In genomic region chr1:202086579-202087350, GRCh38 we compare ENCODE assay signal across 14 cellular contexts. TPM values are rescaled to one million over a fixed set of nuclear protein-coding genes. Genes with fewer than 3 reads are reported as not detected.
DNase-seq lines count a peak whose midpoint lies in the region; ATAC-seq and TF ChIP-seq lines count a peak whose summit lies in the region.
"Had no signal": no experiment of that assay in that cellular context is flagged by ENCODE, and none has a peak within 500 bp of the region (broad histone marks: within the 10 kb centered on the region; RNA-seq: fewer than 3 reads in every experiment).

No MANE protein-coding gene starts in this region.

- H3K4me3 Mint-ChIP-seq in neural progenitor cell (no peak overlapping the region), HFFc6 (no peak overlapping the region)
- H3K4me3 Mint-ChIP-seq in stimulated activated naive B cell treated with anti-CD40 and anti-IgM and Interleukin-4, amounts not matched to agents 10 μg/mL and 1 μg/mL and 100 μg/mL, for 72 hours = no peak overlapping the region
- H3K4me3 Mint-ChIP-seq: activated naive CD4-positive, alpha-beta T cell treated with anti-CD3 and anti-CD28 coated beads, Interleukin-2, amount 10 ng/mL, durations not matched to agents 7 days and 5 days; naive thymus-derived CD8-positive, alpha-beta T cell; stimulated activated naive CD8-positive, alpha-beta T cell treated with anti-CD3 and anti-CD28 coated beads, Interleukin-15, Interleukin-2, amounts not matched to agents 100 ng/mL and 50 ng/mL, for 24 hours had no signal

- H2AFZ ChIP-seq in neural progenitor cell (replicated peaks) = peak overlapping the region; percentile 86

- peaks cover 24% of the 10 kb centered on the region for H3F3A ChIP-seq in neural progenitor cell (ENCODE audit: low read depth)

- DNase-seq in DMS153 treated with DMSO at 0.1 percent for 48 hours (lab: John Stamatoyannopoulos, UW; ENCODE audit: unreplicated experiment) = peak; percentile 46
- DNase-seq in MG63 = peak; percentile 17
- DNase-seq in neural progenitor cell (ENCODE audit: low spot score) = no peak
- DNase-seq in HFFc6 = no peak
- no peak for DNase-seq in stimulated activated naive B cell treated with anti-CD40 and anti-IgM and Interleukin-4, amounts not matched to agents 10 μg/mL and 1 μg/mL and 100 μg/mL, for 72 hours
- no peak for DNase-seq in OCI-M1 (lab: John Stamatoyannopoulos, UW)
- DNase-seq in NCI-H2227 (lab: John Stamatoyannopoulos, UW; ENCODE audit: unreplicated experiment) = no peak
- DNase-seq: activated CD4-positive, alpha-beta T cell treated with anti-CD3 and anti-CD28 coated beads, Interleukin-2, amount 50 U/mL, for 4 hours; activated naive CD4-positive, alpha-beta T cell treated with anti-CD3 and anti-CD28 coated beads, Interleukin-2, amount 10 ng/mL, durations not matched to agents 7 days and 5 days; dermis blood vessel endothelial cell; naive thymus-derived CD8-positive, alpha-beta T cell; NCI-H2171 had no signal

- no peak for TF ChIP-seq CTCF in neural progenitor cell (IDR thresholded peaks at IDR 0.05)
- TF ChIP-seq CTCF in HFFc6 (IDR thresholded peaks at IDR 0.05) = no peak

- no peaks in the 10 kb centered on the region for H4K20me1 ChIP-seq in neural progenitor cell (ENCODE audit: low read depth)

- H3K9ac ChIP-seq in duodenal mucosa (ENCODE audit: low read depth in 1 of 2, low read length in 2 of 2) = peak overlapping the region; percentile 9 to 63
- H3K9ac ChIP-seq in neural progenitor cell = no peak overlapping the region

- H3K36me3 Mint-ChIP-seq in neural progenitor cell = no peaks in the 10 kb centered on the region
- H3K36me3 Mint-ChIP-seq in HFFc6 (ENCODE audit: low read depth) = no peaks in the 10 kb centered on the region
- no peaks in the 10 kb centered on the region for H3K36me3 Mint-ChIP-seq in stimulated activated naive B cell treated with anti-CD40 and anti-IgM and Interleukin-4, amounts not matched to agents 10 μg/mL and 1 μg/mL and 100 μg/mL, for 72 hours
- H3K36me3 Mint-ChIP-seq: activated naive CD4-positive, alpha-beta T cell treated with anti-CD3 and anti-CD28 coated beads, Interleukin-2, amount 10 ng/mL, durations not matched to agents 7 days and 5 days; naive thymus-derived CD8-positive, alpha-beta T cell had no signal

- peaks cover 33 to 45% of the 10 kb centered on the region in 2 donors for H3K4me1 ChIP-seq in duodenal mucosa (ENCODE audit: control insufficient read depth in 1 of 2, insufficient read depth in 2 of 2, low read length in 2 of 2)
- peaks cover 32% of the 10 kb centered on the region for H3K4me1 ChIP-seq in neural progenitor cell

- no peaks in the 10 kb centered on the region for H3K9me3 Mint-ChIP-seq in neural progenitor cell
- H3K9me3 Mint-ChIP-seq in HFFc6 = no peaks in the 10 kb centered on the region
- no peaks in the 10 kb centered on the region for H3K9me3 Mint-ChIP-seq in stimulated activated naive B cell treated with anti-CD40 and anti-IgM and Interleukin-4, amounts not matched to agents 10 μg/mL and 1 μg/mL and 100 μg/mL, for 72 hours
- H3K9me3 Mint-ChIP-seq: activated naive CD4-positive, alpha-beta T cell treated with anti-CD3 and anti-CD28 coated beads, Interleukin-2, amount 10 ng/mL, durations not matched to agents 7 days and 5 days; naive thymus-derived CD8-positive, alpha-beta T cell; stimulated activated naive CD8-positive, alpha-beta T cell treated with anti-CD3 and anti-CD28 coated beads, Interleukin-15, Interleukin-2, amounts not matched to agents 100 ng/mL and 50 ng/mL, for 24 hours had no signal

- H3K27ac Mint-ChIP-seq in neural progenitor cell = peak overlapping the region; percentile 15
- no peak overlapping the region for H3K27ac Mint-ChIP-seq in HFFc6
- no peak overlapping the region for H3K27ac Mint-ChIP-seq in stimulated activated naive B cell treated with anti-CD40 and anti-IgM and Interleukin-4, amounts not matched to agents 10 μg/mL and 1 μg/mL and 100 μg/mL, for 72 hours
- H3K27ac Mint-ChIP-seq: activated naive CD4-positive, alpha-beta T cell treated with anti-CD3 and anti-CD28 coated beads, Interleukin-2, amount 10 ng/mL, durations not matched to agents 7 days and 5 days; stimulated activated naive CD8-positive, alpha-beta T cell treated with anti-CD3 and anti-CD28 coated beads, Interleukin-15, Interleukin-2, amounts not matched to agents 100 ng/mL and 50 ng/mL, for 24 hours had no signal

- H3K27ac ChIP-seq in duodenal mucosa (ENCODE audit: low read depth, low read length) = peak overlapping the region; percentile 90
- H3K27ac ChIP-seq in neural progenitor cell = no peak overlapping the region

- no peak overlapping the region for H3K4me3 ChIP-seq in MG63
- H3K4me3 ChIP-seq in duodenal mucosa (ENCODE audit: low read depth in 1 of 2, low read length in 2 of 2) = no peak overlapping the region
- no peak overlapping the region for H3K4me3 ChIP-seq in neural progenitor cell

- H3K9me3 ChIP-seq in MG63 (no peaks in the 10 kb centered on the region), duodenal mucosa (ENCODE audit: control insufficient read depth in 1 of 2, low read length in 2 of 2) (no peaks in the 10 kb centered on the region), neural progenitor cell (ENCODE audit: low read depth) (no peaks in the 10 kb centered on the region)

- H3K27me3 ChIP-seq in MG63 = no peaks in the 10 kb centered on the region
- no peaks in the 10 kb centered on the region for H3K27me3 ChIP-seq in duodenal mucosa (ENCODE audit: control insufficient read depth in 1 of 2, insufficient read depth in 2 of 2, low read length in 2 of 2)
- no peaks in the 10 kb centered on the region for H3K27me3 ChIP-seq in neural progenitor cell

- peak overlapping the region; percentile 59 for H3K4me2 ChIP-seq in neural progenitor cell

- H3K79me2 ChIP-seq in neural progenitor cell (ENCODE audit: low read depth) = no peaks in the 10 kb centered on the region

- peaks cover 9% of the 10 kb centered on the region for H3K27me3 Mint-ChIP-seq in neural progenitor cell (ENCODE audit: insufficient read depth, low read depth)
- H3K27me3 Mint-ChIP-seq in HFFc6 (ENCODE audit: insufficient read depth) = peaks cover 29% of the 10 kb centered on the region
- H3K27me3 Mint-ChIP-seq in stimulated activated naive B cell treated with anti-CD40 and anti-IgM and Interleukin-4, amounts not matched to agents 10 μg/mL and 1 μg/mL and 100 μg/mL, for 72 hours = peaks cover 18 to 28% of the 10 kb centered on the region in 2 donors
- H3K27me3 Mint-ChIP-seq: stimulated activated naive CD8-positive, alpha-beta T cell treated with anti-CD3 and anti-CD28 coated beads, Interleukin-15, Interleukin-2, amounts not matched to agents 100 ng/mL and 50 ng/mL, for 24 hours had no signal

- ATAC-seq in stimulated activated naive B cell treated with anti-CD40 and anti-IgM and Interleukin-4, amounts not matched to agents 10 μg/mL and 1 μg/mL and 100 μg/mL, for 72 hours (replicated peaks) = no peak
- ATAC-seq: naive thymus-derived CD8-positive, alpha-beta T cell had no signal

- peaks cover 37% of the 10 kb centered on the region for H3K4me1 Mint-ChIP-seq in neural progenitor cell
- H3K4me1 Mint-ChIP-seq in HFFc6 (ENCODE audit: low read depth) = 0 out of 2 replicates have a peak, but pooled peaks cover 6% of the 10 kb centered on the region
- H3K4me1 Mint-ChIP-seq in stimulated activated naive B cell treated with anti-CD40 and anti-IgM and Interleukin-4, amounts not matched to agents 10 μg/mL and 1 μg/mL and 100 μg/mL, for 72 hours = no peaks in the 10 kb centered on the region
- H3K4me1 Mint-ChIP-seq: activated naive CD4-positive, alpha-beta T cell treated with anti-CD3 and anti-CD28 coated beads, Interleukin-2, amount 10 ng/mL, durations not matched to agents 7 days and 5 days had no signal

- no peaks in the 10 kb centered on the region for H3K36me3 ChIP-seq in MG63
- H3K36me3 ChIP-seq in duodenal mucosa (ENCODE audit: control insufficient read depth in 1 of 2, insufficient read depth in 2 of 2, low read length in 2 of 2) = no peaks in the 10 kb centered on the region
- no peaks in the 10 kb centered on the region for H3K36me3 ChIP-seq in neural progenitor cell

RNA-seq across cellular contexts. Expression of gene GPR37L1, which starts 36.0 kb away (rescaled TPM):
- total RNA-seq in MG63 (2014; rRNA removed; shearing (Covaris generic); ENCODE audit: low replicate concordance) = not detected in 2 replicates
- total RNA-seq in neural progenitor cell (ENCODE audit: low replicate concordance) = 0.06 TPM in 1 of 2 replicates, not detected in the other
- not detected for total RNA-seq in HFFc6 (2021; fragmentation: NEBNext Ultra II Directional; extraction: Animal tissue kit (Norgen Biotek cat#: 25700))
- total RNA-seq: dermis blood vessel endothelial cell; naive thymus-derived CD8-positive, alpha-beta T cell had no signal

RNA-seq across cellular contexts. Expression of gene ARL8A, which starts 57.8 kb away (rescaled TPM):
- total RNA-seq in MG63 (2014; rRNA removed; shearing (Covaris generic); ENCODE audit: low replicate concordance) = 21.3 and 35.5 TPM in 2 replicates
- total RNA-seq in neural progenitor cell (ENCODE audit: low replicate concordance) = 13.3 and 29.6 TPM in 2 replicates
- total RNA-seq in HFFc6 (2021; fragmentation: NEBNext Ultra II Directional; extraction: Animal tissue kit (Norgen Biotek cat#: 25700)) = 10 to 100 TPM; 44.6 to 60.7 (median 48.6) TPM

Comparison
In these comparisons a context has a peak if more than half of its experiments do, and no peak if none do; other contexts are left out.
1. DNase-seq: peak in DMS153 treated with DMSO at 0.1 percent for 48 hours (single experiment) and MG63 (single experiment); none in neural progenitor cell (single experiment), HFFc6 (single experiment), stimulated activated naive B cell treated with anti-CD40 and anti-IgM and Interleukin-4, amounts not matched to agents 10 μg/mL and 1 μg/mL and 100 μg/mL, for 72 hours (single experiment), OCI-M1 (single experiment) and NCI-H2227 (single experiment).